10 cellular contexts compared by ENCODE assay signal in genomic region chr9:100324594-100325200, GRCh38. TPM values are rescaled to one million over a fixed set of nuclear protein-coding genes. Genes with fewer than 3 reads are reported as not detected.
DNase-seq lines count a peak whose midpoint lies in the region; ATAC-seq, FAIRE-seq and TF ChIP-seq lines count a peak whose summit lies in the region.
"Had no signal": no experiment of that assay in that cellular context is flagged by ENCODE, and none has a peak within 500 bp of the region (broad histone marks: within the 10 kb centered on the region; RNA-seq: fewer than 3 reads in every experiment).

No MANE protein-coding gene starts in this region.

- peaks cover 2% of the 10 kb centered on the region for H3K36me3 Mint-ChIP-seq in T-helper 17 cell (ENCODE audit: low read depth)
- H3K36me3 Mint-ChIP-seq in activated T-cell treated with anti-CD3 and anti-CD28 coated beads, Interleukin-2, amount 50 U/mL, for 24 hours (ENCODE audit: low read depth), result peaks cover 88% of the 10 kb centered on the region

- DNase-seq in A549 (ENCODE audit: low read depth in 1 of 2, low spot score in 1 of 2), result peak; percentile 12 to 50
- DNase-seq in Peyer's patch, result no peak
- peak; percentile 67 for DNase-seq in fibroblast of villous mesenchyme (ENCODE audit: low read depth)
- DNase-seq in thoracic aorta (ENCODE audit: low spot score), result no peak
- no peak for DNase-seq in T-helper 17 cell
- no peak for DNase-seq in activated T-cell treated with anti-CD3 and anti-CD28 coated beads, Interleukin-2, amount 50 U/mL, for 24 hours
- DNase-seq in left cardiac atrium, result no peak

- WGBS in A549 (ENCODE audit: missing lambda C conversion rate), result 68% methylated on average over 4 of the region's 4 CpGs

- ATAC-seq in A549 (no peak), thoracic aorta (ENCODE audit: insufficient number of reproducible peaks, low FRiP score, low read depth) (no peak), T-helper 17 cell (no peak), left cardiac atrium (no peak)

- peaks cover 14% of the 10 kb centered on the region for H3K4me1 Mint-ChIP-seq in T-helper 17 cell
- peaks cover 20% of the 10 kb centered on the region for H3K4me1 Mint-ChIP-seq in activated T-cell treated with anti-CD3 and anti-CD28 coated beads, Interleukin-2, amount 50 U/mL, for 24 hours (ENCODE audit: low read depth)

- no peak overlapping the region for H3K27ac Mint-ChIP-seq in T-helper 17 cell
- H3K27ac Mint-ChIP-seq in activated T-cell treated with anti-CD3 and anti-CD28 coated beads, Interleukin-2, amount 50 U/mL, for 24 hours, result no peak overlapping the region
- H3K27ac Mint-ChIP-seq: stimulated activated naive CD8-positive, alpha-beta T cell treated with anti-CD3 and anti-CD28 coated beads, Interleukin-15, Interleukin-2, amounts not matched to agents 100 ng/mL and 50 ng/mL, for 24 hours had no signal

- intact Hi-C loops in left cardiac atrium (cut with DNase I), result loop anchor here in 1 of 2 donors (5.0 to 10.0 kb wide), 2 partner anchors 273 to 1160 kb away; no protein-coding TSS in a partner anchor

- H3K27me3 Mint-ChIP-seq in T-helper 17 cell, result no peaks in the 10 kb centered on the region
- no peaks in the 10 kb centered on the region for H3K27me3 Mint-ChIP-seq in activated T-cell treated with anti-CD3 and anti-CD28 coated beads, Interleukin-2, amount 50 U/mL, for 24 hours
- H3K27me3 Mint-ChIP-seq: central memory CD8-positive, alpha-beta T cell; stimulated activated naive CD8-positive, alpha-beta T cell treated with anti-CD3 and anti-CD28 coated beads, Interleukin-15, Interleukin-2, amounts not matched to agents 100 ng/mL and 50 ng/mL, for 24 hours had no signal

- no peak overlapping the region for H3K4me3 ChIP-seq in A549
- H3K4me3 ChIP-seq in Peyer's patch, result no peak overlapping the region
- H3K4me3 ChIP-seq in fibroblast of villous mesenchyme (ENCODE audit: low read depth, low read length), result no peak overlapping the region
- no peak overlapping the region for H3K4me3 ChIP-seq in thoracic aorta

- peak; percentile 34 to 47; a peak in 3 of 5 replicates for TF ChIP-seq RAD21 in A549 (conservative IDR thresholded peaks at IDR 0.05 in 1 of 2, IDR thresholded peaks at IDR 0.05 in 1 of 2)

- CTCF ChIA-PET in A549 (lab: Yijun Ruan, JAX), result interaction anchor here (0.6 to 3.9 kb wide), 27 partner anchors 8 to 1140 kb away, joined by 3 to 31 read pairs (median 4); partner anchors contain the start of genes ALG2 and SEC61B

- no peaks in the 10 kb centered on the region for H3K27me3 ChIP-seq in Peyer's patch
- H3K27me3 ChIP-seq in thoracic aorta (replicated peaks; ENCODE audit: insufficient read depth), result no peaks in the 10 kb centered on the region

- H3K4me2 ChIP-seq in A549, result no peak overlapping the region

- H3K4me3 Mint-ChIP-seq in T-helper 17 cell, result no peak overlapping the region
- no peak overlapping the region for H3K4me3 Mint-ChIP-seq in activated T-cell treated with anti-CD3 and anti-CD28 coated beads, Interleukin-2, amount 50 U/mL, for 24 hours
- H3K4me3 Mint-ChIP-seq: central memory CD8-positive, alpha-beta T cell; stimulated activated naive CD8-positive, alpha-beta T cell treated with anti-CD3 and anti-CD28 coated beads, Interleukin-15, Interleukin-2, amounts not matched to agents 100 ng/mL and 50 ng/mL, for 24 hours had no signal

- FAIRE-seq in A549 (lab: Jason Lieb, UNC), result peak; percentile 59

- H3K36me3 ChIP-seq in Peyer's patch (peaks cover 0 to 12% (median 0%) of the 10 kb centered on the region in 3 donors), thoracic aorta (no peaks in the 10 kb centered on the region)

- H3K4me1 ChIP-seq in A549, result no peaks in the 10 kb centered on the region
- no peaks in the 10 kb centered on the region for H3K4me1 ChIP-seq in Peyer's patch
- no peaks in the 10 kb centered on the region for H3K4me1 ChIP-seq in thoracic aorta (ENCODE audit: control insufficient read depth in 1 of 2, low read depth in 2 of 2)

- POLR2A ChIA-PET in A549 (lab: Yijun Ruan, JAX), result interaction anchor here (1.4 to 1.7 kb wide), 2 partner anchors 87 to 1103 kb away, joined by 4 read pairs; partner anchors contain the start of genes ALG2 and SEC61B

- no peaks in the 10 kb centered on the region for H3K9me3 ChIP-seq in A549
- H3K9me3 ChIP-seq in Peyer's patch, result no peaks in the 10 kb centered on the region
- H3K9me3 ChIP-seq in thoracic aorta, result no peaks in the 10 kb centered on the region
- H3K9me3 ChIP-seq in T-helper 17 cell (ENCODE audit: control insufficient read depth, low read length, poor library complexity, severe bottlenecking), result no peaks in the 10 kb centered on the region

- TF ChIP-seq CTCF in A549 (IDR thresholded peaks at IDR 0.05), result peak; percentile 62
- peak; percentile 21; the same call in 1 of the 2 replicates for TF ChIP-seq CTCF in GM12874 (IDR thresholded peaks at IDR 0.05; ENCODE audit: insufficient read depth, low read depth, low read length)
- peak in 5 of 6 experiments; percentile 9 to 49 (median 39) for TF ChIP-seq CTCF in Peyer's patch (IDR thresholded peaks at IDR 0.05)
- peak; percentile 51 for TF ChIP-seq CTCF in fibroblast of villous mesenchyme (IDR thresholded peaks at IDR 0.05; ENCODE audit: insufficient read depth, low read depth, low read length)
- TF ChIP-seq CTCF in thoracic aorta (IDR thresholded peaks at IDR 0.05), result peak; percentile 45

- no peak for TF ChIP-seq POLR2A in A549 (IDR thresholded peaks at IDR 0.05; ENCODE audit: low read length)
- TF ChIP-seq POLR2A in Peyer's patch (IDR thresholded peaks at IDR 0.05), result no peak

- no peaks in the 10 kb centered on the region for H3K9me3 Mint-ChIP-seq in activated T-cell treated with anti-CD3 and anti-CD28 coated beads, Interleukin-2, amount 50 U/mL, for 24 hours
- H3K9me3 Mint-ChIP-seq: central memory CD8-positive, alpha-beta T cell; stimulated activated naive CD8-positive, alpha-beta T cell treated with anti-CD3 and anti-CD28 coated beads, Interleukin-15, Interleukin-2, amounts not matched to agents 100 ng/mL and 50 ng/mL, for 24 hours had no signal

- TF ChIP-seq EP300 in A549 (IDR thresholded peaks at IDR 0.05), result no peak

- H3K27ac ChIP-seq in A549, result no peak overlapping the region
- H3K27ac ChIP-seq in Peyer's patch, result no peak overlapping the region
- no peak overlapping the region for H3K27ac ChIP-seq in thoracic aorta

TF ChIP-seq in A549, 52 proteins besides CTCF, POLR2A, EP300 and RAD21:
- peak; percentile 27; the same call in 1 of the 3 replicates for TF ChIP-seq SMC3 (IDR thresholded peaks at IDR 0.05)
- no peak for TF ChIP-seq EHMT2 (IDR thresholded peaks at IDR 0.05; ENCODE audit: low read depth)

RNA-seq across cellular contexts. Expression of gene TEX10, which starts 28.0 kb away (rescaled TPM):
- polyA plus RNA-seq in A549 (2011; rRNA removed) (31.2 and 37.0 TPM in 2 replicates), A549 (2017; fragmentation: RNase III; extraction: RNeasy Plus Mini Kit Qiagen cat#74134 plus additional on column Dnase treatment) (22.1 to 25.1 TPM (median 24.1 TPM) in 3 replicates)
- 10.5 and 11.3 TPM in 2 replicates for polyA plus RNA-seq in A549 (2012; cell fraction: cytosol; rRNA removed)
- 11.7 and 17.2 TPM in 2 replicates for polyA plus RNA-seq in A549 (2012; cell fraction: nucleus; rRNA removed)
- polyA minus RNA-seq in A549 (2011; rRNA and poly(A)+ RNA removed), result 19.6 and 20.0 TPM in 2 replicates
- total RNA-seq in Peyer's patch (10 to 100 TPM in 2 of 4 donors, 1 to 10 TPM in 2; 8.1 to 23.1 (median 11.9) TPM), fibroblast of villous mesenchyme (30.3 and 39.3 TPM in 2 replicates), thoracic aorta (10 to 100 TPM in 1 of 2 donors, 1 to 10 TPM in 1; 9.6 to 18.0 TPM), T-helper 17 cell (10 to 100 TPM in 1 of 2 donors, 1 to 10 TPM in 1; 9.9 to 10.5 TPM), left cardiac atrium (10 to 100 TPM in 1 of 2 donors, 1 to 10 TPM in 1; 7.9 to 11.6 TPM)

Comparison
In these comparisons a context has a peak if more than half of its experiments do, and no peak if none do; other contexts are left out.
1. DNase-seq: peak in A549 (2 of 2) and fibroblast of villous mesenchyme (single experiment); none in Peyer's patch (0 of 3), thoracic aorta (single experiment), T-helper 17 cell (0 of 3), activated T-cell treated with anti-CD3 and anti-CD28 coated beads, Interleukin-2, amount 50 U/mL, for 24 hours (single experiment) and left cardiac atrium (single experiment).
2. Peak in every context shown above with its lines, with median percentiles within 50 percentile points of each other: CTCF ChIP-seq.